ENCODE assay signal across 1 cellular context in the genomic region with DNA sequence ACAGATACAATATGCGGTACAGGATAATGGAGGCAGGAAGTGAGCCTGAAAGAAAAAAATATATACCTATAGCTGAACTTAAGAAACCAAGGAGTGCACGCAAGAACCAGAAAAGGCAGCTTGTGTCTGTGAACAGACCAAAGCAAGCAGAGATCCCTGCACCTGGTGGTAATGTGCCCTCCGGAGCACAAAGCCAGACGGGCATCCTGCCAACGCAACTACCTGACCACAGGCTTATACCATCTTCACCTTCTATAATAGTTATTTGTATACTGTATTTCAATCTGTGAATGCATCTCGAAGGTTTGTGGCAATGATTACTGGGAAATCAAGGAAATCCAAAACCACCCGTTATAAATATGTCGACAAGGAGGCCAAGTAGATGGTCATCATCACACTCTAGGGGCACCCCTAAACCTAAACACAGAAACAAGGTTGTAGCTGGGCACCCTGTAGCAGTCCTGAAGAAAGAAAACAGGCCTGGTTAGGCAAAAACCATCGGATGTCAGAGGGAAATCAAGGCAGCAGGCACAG.
TF ChIP-seq lines count a peak whose summit lies in the region.

No MANE protein-coding gene starts in this region.

TF ChIP-seq in endothelial cell of umbilical vein, 7 proteins besides CTCF, POLR2A, EP300 and RAD21:
- TF ChIP-seq GATA2 (IDR thresholded peaks at IDR 0.05; ENCODE audit: insufficient read depth, insufficient read length, low read depth, low read length) (peak; percentile 4), POLR2AphosphoS5 (IDR thresholded peaks at IDR 0.05; ENCODE audit: insufficient read depth, low read depth, low read length) (no peak), MYC (IDR thresholded peaks at IDR 0.05; ENCODE audit: low read depth, low read length) (no peak)
TF ChIP-seq in endothelial cell of umbilical vein: peak in this region for 1.
